17 cellular contexts compared by ENCODE assay signal in genomic region chrX:2584216-2584615, GRCh38.
DNase-seq lines count a peak whose midpoint lies in the region; ATAC-seq and TF ChIP-seq lines count a peak whose summit lies in the region.
"Had no signal": no experiment of that assay in that cellular context is flagged by ENCODE, and none has a peak within 500 bp of the region (broad histone marks: within the 10 kb centered on the region; RNA-seq: fewer than 3 reads in every experiment).

No MANE protein-coding gene starts in this region.

- CTCF ChIA-PET in RWPE1 (lab: Yijun Ruan, JAX) = no interaction called here

- H3K36me3 Mint-ChIP-seq in naive B cell (peaks cover 0 to 7% of the 10 kb centered on the region in 2 donors), type B pancreatic cell (no peaks in the 10 kb centered on the region)
- H3K36me3 Mint-ChIP-seq: IgD-negative memory B cell had no signal

- TF ChIP-seq CTCF in coronary artery (IDR thresholded peaks at IDR 0.05) (no peak), type B pancreatic cell (conservative IDR thresholded peaks at IDR 0.05) (no peak), RWPE1 (conservative IDR thresholded peaks at IDR 0.05; ENCODE audit: low read depth) (no peak)

- peaks cover 31 to 43% (median 35%) of the 10 kb centered on the region in 3 donors for H3K27me3 Mint-ChIP-seq in naive B cell
- peaks cover 71% of the 10 kb centered on the region for H3K27me3 Mint-ChIP-seq in type B pancreatic cell

- H3K9me3 Mint-ChIP-seq in naive B cell = no peaks in the 10 kb centered on the region
- H3K9me3 Mint-ChIP-seq in type B pancreatic cell = no peaks in the 10 kb centered on the region

- H3K4me1 Mint-ChIP-seq in naive B cell (peaks cover 20 to 26% (median 25%) of the 10 kb centered on the region in 3 donors), type B pancreatic cell (ENCODE audit: unreplicated experiment) (peaks cover 12% of the 10 kb centered on the region)

- H3K27ac ChIP-seq in coronary artery (no peak overlapping the region), RWPE1 (no peak overlapping the region)
- H3K27ac ChIP-seq: prostate gland had no signal

- H3K27ac Mint-ChIP-seq in naive B cell = peak overlapping the region in 1 of 6 donors; percentile 42
- no peak overlapping the region for H3K27ac Mint-ChIP-seq in type B pancreatic cell
- H3K27ac Mint-ChIP-seq: IgD-negative memory B cell had no signal

- H3K4me3 ChIP-seq in coronary artery = peak overlapping the region; percentile 49

- H3K4me3 Mint-ChIP-seq in naive B cell = peak overlapping the region in 1 of 8 donors; percentile 81
- H3K4me3 Mint-ChIP-seq in type B pancreatic cell = peak overlapping the region; percentile 55
- H3K4me3 Mint-ChIP-seq: IgD-negative memory B cell had no signal

- peak; percentile 8 for DNase-seq in stimulated activated CD4-positive, alpha-beta T cell treated with anti-CD3 and anti-CD28 coated beads, Interleukin-12 subunit alpha, Interleukin-12 subunit beta, amount 100 ng/mL, for 4 hours
- DNase-seq in stimulated activated CD4-positive, alpha-beta T cell treated with anti-CD3 and anti-CD28 coated beads, Interleukin-4, amount 100 ng/mL, for 4 hours = no peak
- no peak for DNase-seq in coronary artery (ENCODE audit: low spot score)
- no peak for DNase-seq in naive B cell
- DNase-seq in type B pancreatic cell (ENCODE audit: extremely low spot score, unreplicated experiment) = no peak
- no peak for DNase-seq in RWPE1 (ENCODE audit: low spot score)
- no peak for DNase-seq in NCI-H1930 (lab: John Stamatoyannopoulos, UW)
- DNase-seq in NCI-H748 treated with DMSO at 0.1 percent for 48 hours (lab: John Stamatoyannopoulos, UW) = no peak
- DNase-seq: activated effector memory CD4-positive, alpha-beta T cell treated with Interleukin-2 at 50 U/mL for 16 hours; EL; hypothalamus; left ventricle myocardium superior; NCI-H187 treated with DMSO at 0.1 percent for 48 hours; NCI-H510A; SHP77 had no signal

- POLR2A ChIA-PET in RWPE1 (lab: Yijun Ruan, JAX; ENCODE audit: low non-redundant PET) = no interaction called here

- peak; percentile 34 to 40 for ATAC-seq in naive B cell (ENCODE audit: low read depth in 2 of 2)
- ATAC-seq: left ventricle myocardium superior had no signal
